2 cellular contexts compared by ENCODE assay signal in the genomic region with DNA sequence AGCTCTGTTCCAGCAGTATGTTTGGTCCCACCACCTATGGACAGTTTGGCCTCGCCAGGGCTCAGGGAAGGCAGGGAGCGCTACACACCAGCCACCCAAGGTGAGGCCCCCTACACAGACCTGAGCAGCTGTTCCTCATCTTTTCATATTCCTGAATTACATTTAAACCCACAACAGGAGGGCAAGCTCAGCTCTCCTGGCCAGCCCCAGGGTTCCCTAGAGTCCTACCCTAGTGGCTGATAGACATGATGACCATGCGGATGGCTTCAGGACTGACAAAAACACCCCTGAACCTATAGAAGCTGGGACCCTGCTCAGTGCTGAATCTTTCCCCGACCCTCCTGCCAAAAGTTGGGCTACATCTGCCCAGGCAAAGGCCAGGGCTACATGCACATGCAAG.
TF ChIP-seq lines count a peak whose summit lies in the region.

No MANE protein-coding gene starts in this region.

TF ChIP-seq in GM23338, 12 proteins besides CTCF, POLR2A, EP300 and RAD21 (continues in another document):
- TF ChIP-seq, protein P1, sequence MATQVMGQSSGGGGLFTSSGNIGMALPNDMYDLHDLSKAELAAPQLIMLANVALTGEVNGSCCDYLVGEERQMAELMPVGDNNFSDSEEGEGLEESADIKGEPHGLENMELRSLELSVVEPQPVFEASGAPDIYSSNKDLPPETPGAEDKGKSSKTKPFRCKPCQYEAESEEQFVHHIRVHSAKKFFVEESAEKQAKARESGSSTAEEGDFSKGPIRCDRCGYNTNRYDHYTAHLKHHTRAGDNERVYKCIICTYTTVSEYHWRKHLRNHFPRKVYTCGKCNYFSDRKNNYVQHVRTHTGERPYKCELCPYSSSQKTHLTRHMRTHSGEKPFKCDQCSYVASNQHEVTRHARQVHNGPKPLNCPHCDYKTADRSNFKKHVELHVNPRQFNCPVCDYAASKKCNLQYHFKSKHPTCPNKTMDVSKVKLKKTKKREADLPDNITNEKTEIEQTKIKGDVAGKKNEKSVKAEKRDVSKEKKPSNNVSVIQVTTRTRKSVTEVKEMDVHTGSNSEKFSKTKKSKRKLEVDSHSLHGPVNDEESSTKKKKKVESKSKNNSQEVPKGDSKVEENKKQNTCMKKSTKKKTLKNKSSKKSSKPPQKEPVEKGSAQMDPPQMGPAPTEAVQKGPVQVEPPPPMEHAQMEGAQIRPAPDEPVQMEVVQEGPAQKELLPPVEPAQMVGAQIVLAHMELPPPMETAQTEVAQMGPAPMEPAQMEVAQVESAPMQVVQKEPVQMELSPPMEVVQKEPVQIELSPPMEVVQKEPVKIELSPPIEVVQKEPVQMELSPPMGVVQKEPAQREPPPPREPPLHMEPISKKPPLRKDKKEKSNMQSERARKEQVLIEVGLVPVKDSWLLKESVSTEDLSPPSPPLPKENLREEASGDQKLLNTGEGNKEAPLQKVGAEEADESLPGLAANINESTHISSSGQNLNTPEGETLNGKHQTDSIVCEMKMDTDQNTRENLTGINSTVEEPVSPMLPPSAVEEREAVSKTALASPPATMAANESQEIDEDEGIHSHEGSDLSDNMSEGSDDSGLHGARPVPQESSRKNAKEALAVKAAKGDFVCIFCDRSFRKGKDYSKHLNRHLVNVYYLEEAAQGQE (IDR thresholded peaks at IDR 0.05; ENCODE audit: unreplicated experiment), result no peak
- TF ChIP-seq, protein P2, sequence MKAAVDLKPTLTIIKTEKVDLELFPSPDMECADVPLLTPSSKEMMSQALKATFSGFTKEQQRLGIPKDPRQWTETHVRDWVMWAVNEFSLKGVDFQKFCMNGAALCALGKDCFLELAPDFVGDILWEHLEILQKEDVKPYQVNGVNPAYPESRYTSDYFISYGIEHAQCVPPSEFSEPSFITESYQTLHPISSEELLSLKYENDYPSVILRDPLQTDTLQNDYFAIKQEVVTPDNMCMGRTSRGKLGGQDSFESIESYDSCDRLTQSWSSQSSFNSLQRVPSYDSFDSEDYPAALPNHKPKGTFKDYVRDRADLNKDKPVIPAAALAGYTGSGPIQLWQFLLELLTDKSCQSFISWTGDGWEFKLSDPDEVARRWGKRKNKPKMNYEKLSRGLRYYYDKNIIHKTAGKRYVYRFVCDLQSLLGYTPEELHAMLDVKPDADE (IDR thresholded peaks at IDR 0.05), result no peak
- TF ChIP-seq EZH2phosphoT487 (IDR thresholded peaks at IDR 0.05; ENCODE audit: unreplicated experiment) (no peak), EZH2 (IDR thresholded peaks at IDR 0.05; ENCODE audit: low read depth, unreplicated experiment) (no peak), ZNF331 (CRISPR knock-in tag; IDR thresholded peaks at IDR 0.05; ENCODE audit: low read depth) (no peak), NANOG (IDR thresholded peaks at IDR 0.05; ENCODE audit: borderline replicate concordance) (no peak), POLR2AphosphoS5 (IDR thresholded peaks at IDR 0.05; ENCODE audit: low read depth) (no peak), CREB1 (CRISPR knock-in tag; IDR thresholded peaks at IDR 0.05; ENCODE audit: low read depth) (no peak), ZNF114 (CRISPR knock-in tag; IDR thresholded peaks at IDR 0.05) (no peak)
- TF ChIP-seq, protein P3, sequence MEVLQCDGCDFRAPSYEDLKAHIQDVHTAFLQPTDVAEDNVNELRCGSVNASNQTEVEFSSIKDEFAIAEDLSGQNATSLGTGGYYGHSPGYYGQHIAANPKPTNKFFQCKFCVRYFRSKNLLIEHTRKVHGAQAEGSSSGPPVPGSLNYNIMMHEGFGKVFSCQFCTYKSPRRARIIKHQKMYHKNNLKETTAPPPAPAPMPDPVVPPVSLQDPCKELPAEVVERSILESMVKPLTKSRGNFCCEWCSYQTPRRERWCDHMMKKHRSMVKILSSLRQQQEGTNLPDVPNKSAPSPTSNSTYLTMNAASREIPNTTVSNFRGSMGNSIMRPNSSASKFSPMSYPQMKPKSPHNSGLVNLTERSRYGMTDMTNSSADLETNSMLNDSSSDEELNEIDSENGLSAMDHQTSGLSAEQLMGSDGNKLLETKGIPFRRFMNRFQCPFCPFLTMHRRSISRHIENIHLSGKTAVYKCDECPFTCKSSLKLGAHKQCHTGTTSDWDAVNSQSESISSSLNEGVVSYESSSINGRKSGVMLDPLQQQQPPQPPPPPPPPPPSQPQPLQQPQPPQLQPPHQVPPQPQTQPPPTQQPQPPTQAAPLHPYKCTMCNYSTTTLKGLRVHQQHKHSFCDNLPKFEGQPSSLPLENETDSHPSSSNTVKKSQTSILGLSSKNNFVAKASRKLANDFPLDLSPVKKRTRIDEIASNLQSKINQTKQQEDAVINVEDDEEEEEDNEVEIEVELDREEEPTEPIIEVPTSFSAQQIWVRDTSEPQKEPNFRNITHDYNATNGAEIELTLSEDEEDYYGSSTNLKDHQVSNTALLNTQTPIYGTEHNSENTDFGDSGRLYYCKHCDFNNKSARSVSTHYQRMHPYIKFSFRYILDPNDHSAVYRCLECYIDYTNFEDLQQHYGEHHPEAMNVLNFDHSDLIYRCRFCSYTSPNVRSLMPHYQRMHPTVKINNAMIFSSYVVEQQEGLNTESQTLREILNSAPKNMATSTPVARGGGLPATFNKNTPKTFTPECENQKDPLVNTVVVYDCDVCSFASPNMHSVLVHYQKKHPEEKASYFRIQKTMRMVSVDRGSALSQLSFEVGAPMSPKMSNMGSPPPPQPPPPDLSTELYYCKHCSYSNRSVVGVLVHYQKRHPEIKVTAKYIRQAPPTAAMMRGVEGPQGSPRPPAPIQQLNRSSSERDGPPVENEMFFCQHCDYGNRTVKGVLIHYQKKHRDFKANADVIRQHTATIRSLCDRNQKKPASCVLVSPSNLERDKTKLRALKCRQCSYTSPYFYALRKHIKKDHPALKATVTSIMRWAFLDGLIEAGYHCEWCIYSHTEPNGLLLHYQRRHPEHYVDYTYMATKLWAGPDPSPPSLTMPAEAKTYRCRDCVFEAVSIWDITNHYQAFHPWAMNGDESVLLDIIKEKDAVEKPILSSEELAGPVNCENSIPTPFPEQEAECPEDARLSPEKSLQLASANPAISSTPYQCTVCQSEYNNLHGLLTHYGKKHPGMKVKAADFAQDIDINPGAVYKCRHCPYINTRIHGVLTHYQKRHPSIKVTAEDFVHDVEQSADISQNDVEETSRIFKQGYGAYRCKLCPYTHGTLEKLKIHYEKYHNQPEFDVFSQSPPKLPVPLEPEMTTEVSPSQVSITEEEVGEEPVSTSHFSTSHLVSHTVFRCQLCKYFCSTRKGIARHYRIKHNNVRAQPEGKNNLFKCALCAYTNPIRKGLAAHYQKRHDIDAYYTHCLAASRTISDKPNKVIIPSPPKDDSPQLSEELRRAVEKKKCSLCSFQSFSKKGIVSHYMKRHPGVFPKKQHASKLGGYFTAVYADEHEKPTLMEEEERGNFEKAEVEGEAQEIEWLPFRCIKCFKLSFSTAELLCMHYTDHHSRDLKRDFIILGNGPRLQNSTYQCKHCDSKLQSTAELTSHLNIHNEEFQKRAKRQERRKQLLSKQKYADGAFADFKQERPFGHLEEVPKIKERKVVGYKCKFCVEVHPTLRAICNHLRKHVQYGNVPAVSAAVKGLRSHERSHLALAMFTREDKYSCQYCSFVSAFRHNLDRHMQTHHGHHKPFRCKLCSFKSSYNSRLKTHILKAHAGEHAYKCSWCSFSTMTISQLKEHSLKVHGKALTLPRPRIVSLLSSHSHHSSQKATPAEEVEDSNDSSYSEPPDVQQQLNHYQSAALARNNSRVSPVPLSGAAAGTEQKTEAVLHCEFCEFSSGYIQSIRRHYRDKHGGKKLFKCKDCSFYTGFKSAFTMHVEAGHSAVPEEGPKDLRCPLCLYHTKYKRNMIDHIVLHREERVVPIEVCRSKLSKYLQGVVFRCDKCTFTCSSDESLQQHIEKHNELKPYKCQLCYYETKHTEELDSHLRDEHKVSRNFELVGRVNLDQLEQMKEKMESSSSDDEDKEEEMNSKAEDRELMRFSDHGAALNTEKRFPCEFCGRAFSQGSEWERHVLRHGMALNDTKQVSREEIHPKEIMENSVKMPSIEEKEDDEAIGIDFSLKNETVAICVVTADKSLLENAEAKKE (CRISPR knock-in tag; IDR thresholded peaks at IDR 0.05), result no peak

TF ChIP-seq in K562, 482 proteins besides CTCF, POLR2A, EP300 and RAD21:
- no peak for TF ChIP-seq TCFL5 (CRISPR knock-in tag; conservative IDR thresholded peaks at IDR 0.05)
- no peak for TF ChIP-seq LEF1 (IDR thresholded peaks at IDR 0.05)
- TF ChIP-seq HNRNPK (IDR thresholded peaks at IDR 0.05; ENCODE audit: low read depth, low read length, poor library complexity, severe bottlenecking), result no peak
- no peak for TF ChIP-seq IRF2 (CRISPR knock-in tag; IDR thresholded peaks at IDR 0.05)
- TF ChIP-seq ZNF830 (CRISPR knock-in tag; IDR thresholded peaks at IDR 0.05), result no peak
- TF ChIP-seq, protein P4, sequence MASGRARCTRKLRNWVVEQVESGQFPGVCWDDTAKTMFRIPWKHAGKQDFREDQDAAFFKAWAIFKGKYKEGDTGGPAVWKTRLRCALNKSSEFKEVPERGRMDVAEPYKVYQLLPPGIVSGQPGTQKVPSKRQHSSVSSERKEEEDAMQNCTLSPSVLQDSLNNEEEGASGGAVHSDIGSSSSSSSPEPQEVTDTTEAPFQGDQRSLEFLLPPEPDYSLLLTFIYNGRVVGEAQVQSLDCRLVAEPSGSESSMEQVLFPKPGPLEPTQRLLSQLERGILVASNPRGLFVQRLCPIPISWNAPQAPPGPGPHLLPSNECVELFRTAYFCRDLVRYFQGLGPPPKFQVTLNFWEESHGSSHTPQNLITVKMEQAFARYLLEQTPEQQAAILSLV (tag; IDR thresholded peaks at IDR 0.05), result no peak
- TF ChIP-seq ETS2 (tag; IDR thresholded peaks at IDR 0.05; ENCODE audit: borderline replicate concordance, poor library complexity, severe bottlenecking), result no peak
- TF ChIP-seq C11orf30 (IDR thresholded peaks at IDR 0.05; ENCODE audit: low read depth), result no peak
- TF ChIP-seq, protein P5, sequence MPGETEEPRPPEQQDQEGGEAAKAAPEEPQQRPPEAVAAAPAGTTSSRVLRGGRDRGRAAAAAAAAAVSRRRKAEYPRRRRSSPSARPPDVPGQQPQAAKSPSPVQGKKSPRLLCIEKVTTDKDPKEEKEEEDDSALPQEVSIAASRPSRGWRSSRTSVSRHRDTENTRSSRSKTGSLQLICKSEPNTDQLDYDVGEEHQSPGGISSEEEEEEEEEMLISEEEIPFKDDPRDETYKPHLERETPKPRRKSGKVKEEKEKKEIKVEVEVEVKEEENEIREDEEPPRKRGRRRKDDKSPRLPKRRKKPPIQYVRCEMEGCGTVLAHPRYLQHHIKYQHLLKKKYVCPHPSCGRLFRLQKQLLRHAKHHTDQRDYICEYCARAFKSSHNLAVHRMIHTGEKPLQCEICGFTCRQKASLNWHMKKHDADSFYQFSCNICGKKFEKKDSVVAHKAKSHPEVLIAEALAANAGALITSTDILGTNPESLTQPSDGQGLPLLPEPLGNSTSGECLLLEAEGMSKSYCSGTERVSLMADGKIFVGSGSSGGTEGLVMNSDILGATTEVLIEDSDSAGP (CRISPR knock-in tag; IDR thresholded peaks at IDR 0.05), result no peak
- no peak for TF ChIP-seq ZFP1 (CRISPR knock-in tag; IDR thresholded peaks at IDR 0.05)
- TF ChIP-seq PHF8 (IDR thresholded peaks at IDR 0.05; ENCODE audit: borderline replicate concordance, low read length), result no peak
- no peak for TF ChIP-seq CHD1 (IDR thresholded peaks at IDR 0.05; ENCODE audit: low read length)
- TF ChIP-seq ATF1 (CRISPR knock-in tag; IDR thresholded peaks at IDR 0.05), result no peak
- TF ChIP-seq ATF1 (tag; IDR thresholded peaks at IDR 0.05), result no peak
- TF ChIP-seq ZNF134 (CRISPR knock-in tag; conservative IDR thresholded peaks at IDR 0.05), result no peak
- no peak for TF ChIP-seq STAG1 (CRISPR knock-in tag; IDR thresholded peaks at IDR 0.05; ENCODE audit: borderline replicate concordance)
TF ChIP-seq in K562: peak in this region for 0.
